Comparison of ENCODE assay signal across 12 cellular contexts in genomic region chr16:67781548-67781921, GRCh38. TPM values are rescaled to one million over a fixed set of nuclear protein-coding genes. Genes with fewer than 3 reads are reported as not detected.
DNase-seq lines count a peak whose midpoint lies in the region; ATAC-seq and TF ChIP-seq lines count a peak whose summit lies in the region.
"Had no signal": no experiment of that assay in that cellular context is flagged by ENCODE, and none has a peak within 500 bp of the region (broad histone marks: within the 10 kb centered on the region; RNA-seq: fewer than 3 reads in every experiment).

No MANE protein-coding gene starts in this region.

- no peaks in the 10 kb centered on the region for H3K4me1 ChIP-seq in tibial nerve
- H3K4me1 ChIP-seq: sigmoid colon had no signal

- H3K9me2 ChIP-seq in neural cell (ENCODE audit: insufficient read depth, low read length) = no peaks in the 10 kb centered on the region

- H3K4me1 Mint-ChIP-seq in activated CD8-positive, alpha-beta T cell treated with anti-CD3 and anti-CD28 coated beads, Interleukin-2, amount 10 ng/mL, durations not matched to agents 7 days and 5 days (ENCODE audit: low read depth) = peaks cover 25% of the 10 kb centered on the region

- H3K27ac Mint-ChIP-seq in activated CD8-positive, alpha-beta T cell treated with anti-CD3 and anti-CD28 coated beads, Interleukin-2, amount 10 ng/mL, durations not matched to agents 7 days and 5 days = peak overlapping the region; percentile 87

- TF ChIP-seq CTCF in neural cell (IDR thresholded peaks at IDR 0.05; ENCODE audit: poor library complexity, severe bottlenecking) (no peak), tibial nerve (IDR thresholded peaks at IDR 0.05) (no peak)

- H3K9me3 Mint-ChIP-seq in activated CD8-positive, alpha-beta T cell treated with anti-CD3 and anti-CD28 coated beads, Interleukin-2, amount 10 ng/mL, durations not matched to agents 7 days and 5 days (ENCODE audit: insufficient read depth) = no peaks in the 10 kb centered on the region

- peak; percentile 11 for DNase-seq in activated CD4-positive, alpha-beta T cell treated with anti-CD3 and anti-CD28 coated beads for 48 hours
- DNase-seq in activated CD4-positive, alpha-beta T cell treated with anti-CD3 and anti-CD28 coated beads, Interleukin-2, amount 50 U/mL, for 48 hours = no peak
- DNase-seq in activated CD8-positive, alpha-beta T cell treated with anti-CD3 and anti-CD28 coated beads, Interleukin-2, amount 10 ng/mL, durations not matched to agents 7 days and 5 days = peak; percentile 55
- DNase-seq in NCI-H1105 (lab: John Stamatoyannopoulos, UW) (no peak), tibial nerve (ENCODE audit: low spot score in 2 of 2) (no peak)
- DNase-seq: activated effector memory CD4-positive, alpha-beta T cell treated with anti-CD3 and anti-CD28 coated beads, Interleukin-2, amount 50 U/mL, for 16 hours; hippocampal formation; MG63; sigmoid colon had no signal

- H3K36me3 ChIP-seq in neural cell (ENCODE audit: insufficient read depth, low read length) (no peaks in the 10 kb centered on the region), tibial nerve (peaks cover 0 to 7% (median 0%) of the 10 kb centered on the region in 3 donors)
- H3K36me3 ChIP-seq: MG63, sigmoid colon had no signal

- WGBS in tibial nerve, 2 donors = 77 to 81% methylated on average over 5 of the region's 5 CpGs

- CTCF ChIA-PET in activated CD8-positive, alpha-beta T cell treated with anti-CD3 and anti-CD28 coated beads, Interleukin-2, amount 10 ng/mL, durations not matched to agents 7 days and 5 days (lab: Charles Lee) = interaction anchor here (0.8 to 2.0 kb wide), 6 partner anchors 11 to 261 kb away, joined by 3 to 9 read pairs (median 4); partner anchors contain the start of genes C16orf86 and ENKD1

- POLR2A ChIA-PET in activated CD8-positive, alpha-beta T cell treated with anti-CD3 and anti-CD28 coated beads, Interleukin-2, amount 10 ng/mL, durations not matched to agents 7 days and 5 days (lab: Charles Lee) = interaction anchor here (1.0 to 1.1 kb wide), 3 partner anchors 57 to 155 kb away, joined by 3 read pairs; partner anchors contain the start of genes GFOD2 and PSMB10

- H3K27ac ChIP-seq in neural cell (ENCODE audit: low read length) (peak overlapping the region; percentile 8), tibial nerve (no peak overlapping the region)
- H3K27ac ChIP-seq: sigmoid colon had no signal

- H3K4me3 ChIP-seq in neural cell (ENCODE audit: low read length) (no peak overlapping the region), tibial nerve (no peak overlapping the region)
- H3K4me3 ChIP-seq: MG63, sigmoid colon had no signal

- H3K4me2 ChIP-seq in neural cell (ENCODE audit: low read length) = no peak overlapping the region

- ATAC-seq in HG02973 (IDR thresholded peaks at IDR 0.05; ENCODE audit: unreplicated experiment) = peak; percentile 54
- ATAC-seq in activated CD8-positive, alpha-beta T cell treated with anti-CD3 and anti-CD28 coated beads, Interleukin-2, amount 10 ng/mL, durations not matched to agents 7 days and 5 days = peak; percentile 85
- no peak for ATAC-seq in GM19324 (IDR thresholded peaks at IDR 0.05; ENCODE audit: low FRiP score, unreplicated experiment)

- no peak for TF ChIP-seq RAD21 in neural cell (conservative IDR thresholded peaks at IDR 0.05)

- H3F3A ChIP-seq in neural cell (ENCODE audit: insufficient read depth, low read length, poor library complexity, severe bottlenecking) = no peaks in the 10 kb centered on the region

- no peak overlapping the region for H2AFZ ChIP-seq in neural cell (ENCODE audit: low read depth, low read length)

- H3K27me3 ChIP-seq in neural cell (ENCODE audit: insufficient read depth, low read depth, low read length) (no peaks in the 10 kb centered on the region), tibial nerve (no peaks in the 10 kb centered on the region)
- H3K27me3 ChIP-seq: MG63, sigmoid colon had no signal

- no peaks in the 10 kb centered on the region for H4K20me1 ChIP-seq in neural cell (ENCODE audit: insufficient read depth)

- no peak for TF ChIP-seq POLR2A in tibial nerve (IDR thresholded peaks at IDR 0.05)

- peaks cover 6% of the 10 kb centered on the region for H3K79me2 ChIP-seq in neural cell (replicated peaks; ENCODE audit: insufficient read depth, low read length)

- TF ChIP-seq EP300 in neural cell (conservative IDR thresholded peaks at IDR 0.05; ENCODE audit: poor library complexity, severe bottlenecking) (no peak), tibial nerve (IDR thresholded peaks at IDR 0.05) (no peak)

- H3K27me3 Mint-ChIP-seq in activated CD8-positive, alpha-beta T cell treated with anti-CD3 and anti-CD28 coated beads, Interleukin-2, amount 10 ng/mL, durations not matched to agents 7 days and 5 days (ENCODE audit: low read depth) = no peaks in the 10 kb centered on the region

- H3K9me3 ChIP-seq in neural cell (ENCODE audit: low read length) (no peaks in the 10 kb centered on the region), tibial nerve (no peaks in the 10 kb centered on the region)
- H3K9me3 ChIP-seq: MG63, sigmoid colon had no signal

- H3K9ac ChIP-seq in neural cell (ENCODE audit: low read length) = no peak overlapping the region

- no peak overlapping the region for H3K4me3 Mint-ChIP-seq in activated CD8-positive, alpha-beta T cell treated with anti-CD3 and anti-CD28 coated beads, Interleukin-2, amount 10 ng/mL, durations not matched to agents 7 days and 5 days

- peaks cover 13% of the 10 kb centered on the region for H3K36me3 Mint-ChIP-seq in activated CD8-positive, alpha-beta T cell treated with anti-CD3 and anti-CD28 coated beads, Interleukin-2, amount 10 ng/mL, durations not matched to agents 7 days and 5 days (ENCODE audit: low read depth)

TF ChIP-seq in neural cell, 6 proteins besides CTCF, POLR2A, EP300 and RAD21:
- TF ChIP-seq EZH2 (IDR thresholded peaks at IDR 0.05; ENCODE audit: borderline replicate concordance, insufficient read depth, low read length, poor library complexity, severe bottlenecking) = no peak
- no peak for TF ChIP-seq POLR2AphosphoS5 (IDR thresholded peaks at IDR 0.05)
- no peak for TF ChIP-seq TAF1 (IDR thresholded peaks at IDR 0.05; ENCODE audit: low read depth)
- TF ChIP-seq MXI1 (conservative IDR thresholded peaks at IDR 0.05; ENCODE audit: poor library complexity, severe bottlenecking) = no peak
- TF ChIP-seq, protein P1, sequence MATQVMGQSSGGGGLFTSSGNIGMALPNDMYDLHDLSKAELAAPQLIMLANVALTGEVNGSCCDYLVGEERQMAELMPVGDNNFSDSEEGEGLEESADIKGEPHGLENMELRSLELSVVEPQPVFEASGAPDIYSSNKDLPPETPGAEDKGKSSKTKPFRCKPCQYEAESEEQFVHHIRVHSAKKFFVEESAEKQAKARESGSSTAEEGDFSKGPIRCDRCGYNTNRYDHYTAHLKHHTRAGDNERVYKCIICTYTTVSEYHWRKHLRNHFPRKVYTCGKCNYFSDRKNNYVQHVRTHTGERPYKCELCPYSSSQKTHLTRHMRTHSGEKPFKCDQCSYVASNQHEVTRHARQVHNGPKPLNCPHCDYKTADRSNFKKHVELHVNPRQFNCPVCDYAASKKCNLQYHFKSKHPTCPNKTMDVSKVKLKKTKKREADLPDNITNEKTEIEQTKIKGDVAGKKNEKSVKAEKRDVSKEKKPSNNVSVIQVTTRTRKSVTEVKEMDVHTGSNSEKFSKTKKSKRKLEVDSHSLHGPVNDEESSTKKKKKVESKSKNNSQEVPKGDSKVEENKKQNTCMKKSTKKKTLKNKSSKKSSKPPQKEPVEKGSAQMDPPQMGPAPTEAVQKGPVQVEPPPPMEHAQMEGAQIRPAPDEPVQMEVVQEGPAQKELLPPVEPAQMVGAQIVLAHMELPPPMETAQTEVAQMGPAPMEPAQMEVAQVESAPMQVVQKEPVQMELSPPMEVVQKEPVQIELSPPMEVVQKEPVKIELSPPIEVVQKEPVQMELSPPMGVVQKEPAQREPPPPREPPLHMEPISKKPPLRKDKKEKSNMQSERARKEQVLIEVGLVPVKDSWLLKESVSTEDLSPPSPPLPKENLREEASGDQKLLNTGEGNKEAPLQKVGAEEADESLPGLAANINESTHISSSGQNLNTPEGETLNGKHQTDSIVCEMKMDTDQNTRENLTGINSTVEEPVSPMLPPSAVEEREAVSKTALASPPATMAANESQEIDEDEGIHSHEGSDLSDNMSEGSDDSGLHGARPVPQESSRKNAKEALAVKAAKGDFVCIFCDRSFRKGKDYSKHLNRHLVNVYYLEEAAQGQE (IDR thresholded peaks at IDR 0.05; ENCODE audit: borderline replicate concordance) = no peak
- no peak for TF ChIP-seq SMC3 (conservative IDR thresholded peaks at IDR 0.05; ENCODE audit: poor library complexity)

RNA-seq across cellular contexts. Expression of gene RANBP10, which starts 24.8 kb away (rescaled TPM):
- total RNA-seq in activated CD8-positive, alpha-beta T cell treated with anti-CD3 and anti-CD28 coated beads, Interleukin-2, amount 10 ng/mL, durations not matched to agents 7 days and 5 days = 10 to 100 TPM; 25.9 to 30.5 TPM
- 10.9 and 15.4 TPM in 2 replicates for polyA plus RNA-seq in neural cell
- polyA minus RNA-seq in neural cell = 14.5 and 17.3 TPM in 2 replicates
- total RNA-seq in tibial nerve = 10 to 100 TPM in 3 of 4 donors, 1 to 10 TPM in 1; 8.1 to 19.5 (median 12.0) TPM

RNA-seq across cellular contexts. Expression of gene TSNAXIP1, which starts 25.2 kb away (rescaled TPM):
- total RNA-seq in activated CD8-positive, alpha-beta T cell treated with anti-CD3 and anti-CD28 coated beads, Interleukin-2, amount 10 ng/mL, durations not matched to agents 7 days and 5 days = under 1 TPM; 0.47 to 0.63 TPM
- polyA plus RNA-seq in neural cell = 24.2 and 31.0 TPM in 2 replicates
- polyA minus RNA-seq in neural cell = 5.4 and 6.5 TPM in 2 replicates
- total RNA-seq in tibial nerve = 1 to 10 TPM; 2.8 to 8.4 (median 4.0) TPM

Comparison
In these comparisons a context has a peak if more than half of its experiments do, and no peak if none do; other contexts are left out.
1. DNase-seq: peak in activated CD4-positive, alpha-beta T cell treated with anti-CD3 and anti-CD28 coated beads for 48 hours (single experiment) and activated CD8-positive, alpha-beta T cell treated with anti-CD3 and anti-CD28 coated beads, Interleukin-2, amount 10 ng/mL, durations not matched to agents 7 days and 5 days (single experiment); none in activated CD4-positive, alpha-beta T cell treated with anti-CD3 and anti-CD28 coated beads, Interleukin-2, amount 50 U/mL, for 48 hours (0 of 2), NCI-H1105 (single experiment) and tibial nerve (0 of 2).